Comparison of ENCODE assay signal across 11 cellular contexts in genomic region chrX:85213792-85214530, GRCh38. TPM values are rescaled to one million over a fixed set of nuclear protein-coding genes. Genes with fewer than 3 reads are reported as not detected.
"Had no signal": no experiment of that assay in that cellular context is flagged by ENCODE, and none has a peak within 500 bp of the region (broad histone marks: within the 10 kb centered on the region; RNA-seq: fewer than 3 reads in every experiment).

No MANE protein-coding gene starts in this region.

- H3K9ac ChIP-seq: GM23248 had no signal

- H2AFZ ChIP-seq: GM23248 had no signal

- H3K9me3 ChIP-seq: HAP-1 had no signal

- H3K27ac ChIP-seq: GM23248, HL-60 had no signal

- DNase-seq: GM23248, GOT3, H7, HFFc6, KBM-7 had no signal

- H3K4me3 ChIP-seq: GM23248, HAP-1 had no signal

- H3K4me1 ChIP-seq: HAP-1 had no signal

- ATAC-seq: HCT116, HepG2 had no signal

- FAIRE-seq: HepG2 had no signal

- H3K36me3 ChIP-seq: HAP-1 had no signal

RNA-seq across cellular contexts. Expression of gene SATL1, which starts 29.6 kb away (rescaled TPM):
- total RNA-seq: GM23248, H4, HepG2, HFFc6, HT1080 had no signal
- polyA plus RNA-seq: GM23248, HepG2 had no signal
